In genomic region chr5:178626484-178627258, GRCh38 we compare ENCODE assay signal across 8 cellular contexts. TPM values are rescaled to one million over a fixed set of nuclear protein-coding genes. Genes with fewer than 3 reads are reported as not detected.
DNase-seq lines count a peak whose midpoint lies in the region; TF ChIP-seq lines count a peak whose summit lies in the region.

Gene CLK4, minus strand, starts transcription at chr5:178627050. Its CDS starts 3,634 bp downstream, at chr5:178623416.

- no peaks in the 10 kb centered on the region for H3K27me3 ChIP-seq in HAP-1 (ENCODE audit: low read depth)
- no peaks in the 10 kb centered on the region for H3K27me3 ChIP-seq in MG63
- H3K27me3 ChIP-seq in stomach = no peaks in the 10 kb centered on the region

- peaks cover 5% of the 10 kb centered on the region for H3K36me3 Mint-ChIP-seq in neural crest cell (ENCODE audit: low read depth)

- H3K4me1 ChIP-seq in ES-I3 (ENCODE audit: insufficient read depth, low read length) (peaks cover 10% of the 10 kb centered on the region; the same call in 1 of the 2 replicates), HAP-1 (peaks cover 10% of the 10 kb centered on the region), stomach (peaks cover 23 to 45% (median 33%) of the 10 kb centered on the region in 4 donors)

- peak within 1 kb of the TSS; percentile 93 for H3K27ac Mint-ChIP-seq in neural crest cell (ENCODE audit: unreplicated experiment)

- H3K27me3 Mint-ChIP-seq in neural crest cell (ENCODE audit: low read depth) = peaks cover 3% of the 10 kb centered on the region

- TF ChIP-seq POLR2A in stomach (IDR thresholded peaks at IDR 0.05) = peak in 1 of 4 donors; percentile 41

- H3K9me3 Mint-ChIP-seq in neural crest cell = peaks cover 2% of the 10 kb centered on the region

- peak within 1 kb of the TSS; percentile 100 for H3K9ac ChIP-seq in ES-I3 (ENCODE audit: low read depth, low read length)

- DNase-seq in HAP-1 (ENCODE audit: low spot score in 2 of 2) = peak; percentile 88 to 95
- peak; percentile 96 for DNase-seq in MG63
- peak; percentile 41 for DNase-seq in SIG-M5 (lab: John Stamatoyannopoulos, UW)
- peak; percentile 95 for DNase-seq in activated gamma-delta T cell (lab: John Stamatoyannopoulos, UW)
- peak; percentile 94 for DNase-seq in fibroblast of villous mesenchyme (ENCODE audit: low read depth)
- DNase-seq in neural crest cell (ENCODE audit: low read depth, low spot score) = peak; percentile 93
- DNase-seq in stomach = peak; percentile 98

- peak within 1 kb of the TSS; percentile 93 for H3K4me3 ChIP-seq in HAP-1
- peak within 1 kb of the TSS; percentile 98 for H3K4me3 ChIP-seq in MG63
- H3K4me3 ChIP-seq in fibroblast of villous mesenchyme (ENCODE audit: low read depth, low read length) = peak within 1 kb of the TSS; percentile 82
- peak within 1 kb of the TSS; percentile 61 to 89 (median 75) for H3K4me3 ChIP-seq in stomach

- TF ChIP-seq EP300 in stomach (IDR thresholded peaks at IDR 0.05) = no peak

- intact Hi-C loops in stomach (cut with DNase I; ENCODE audit: low total_unique reads) = no loop called here

- H3K4me1 Mint-ChIP-seq in neural crest cell = peaks cover 31% of the 10 kb centered on the region

- peak within 1 kb of the TSS; percentile 91 to 99 (median 97) for H3K27ac ChIP-seq in stomach

- in situ Hi-C loops in HAP-1 (cut with MboI; ENCODE audit: low sequenced_read_pairs) = no loop called here

- TF ChIP-seq CTCF in fibroblast of villous mesenchyme (IDR thresholded peaks at IDR 0.05; ENCODE audit: insufficient read depth, low read depth, low read length) (no peak), neural crest cell (conservative IDR thresholded peaks at IDR 0.05) (no peak), stomach (IDR thresholded peaks at IDR 0.05) (no peak)

- peak within 1 kb of the TSS; percentile 96 for H3K4me3 Mint-ChIP-seq in neural crest cell

- no peaks in the 10 kb centered on the region for H3K36me3 ChIP-seq in ES-I3 (ENCODE audit: insufficient read depth, low read length)
- peaks cover 20% of the 10 kb centered on the region for H3K36me3 ChIP-seq in HAP-1 (replicated peaks)
- peaks cover 25% of the 10 kb centered on the region for H3K36me3 ChIP-seq in MG63
- H3K36me3 ChIP-seq in stomach = peaks cover 3 to 17% (median 15%) of the 10 kb centered on the region in 4 donors

- H3K9me3 ChIP-seq in ES-I3 (ENCODE audit: control insufficient read depth, insufficient read depth, low read length) = peaks cover 4% of the 10 kb centered on the region; the same call in 1 of the 2 replicates
- 0 out of 2 replicates have a peak, but pooled peaks cover 3% of the 10 kb centered on the region for H3K9me3 ChIP-seq in HAP-1
- peaks cover 5% of the 10 kb centered on the region for H3K9me3 ChIP-seq in MG63
- H3K9me3 ChIP-seq in stomach = no peaks in the 10 kb centered on the region

- WGBS in stomach, 5 donors = 0 to 1% (median 0%) methylated on average over 29 to 79 of the region's 79 CpGs

RNA-seq across cellular contexts. Expression of gene CLK4, which starts in this region (rescaled TPM):
- 10.0 and 34.1 TPM in 2 replicates for total RNA-seq in MG63 (2014; rRNA removed; shearing (Covaris generic); ENCODE audit: low replicate concordance)
- total RNA-seq in fibroblast of villous mesenchyme = 21.6 and 26.3 TPM in 2 replicates
- 25.1 and 30.0 TPM in 2 replicates for total RNA-seq in neural crest cell
- total RNA-seq in stomach = 10 to 100 TPM; 28.6 to 88.3 (median 78.8) TPM
- polyA plus RNA-seq in stomach = 10 to 100 TPM in 1 of 3 donors, 1 to 10 TPM in 2; 5.7 to 22.0 (median 8.2) TPM

Comparison
In these comparisons a context has a peak if more than half of its experiments do, and no peak if none do; other contexts are left out.
1. Peak in every context shown above with its lines: DNase-seq, H3K4me3 ChIP-seq and H3K27ac ChIP-seq.
2. DNase-seq: peak in every context shown above with its lines; median percentile 98 in stomach; 96 in MG63; 95 in activated gamma-delta T cell; 94 in fibroblast of villous mesenchyme; 93 in neural crest cell; 92 in HAP-1; 41 in SIG-M5.